2 cellular contexts compared by ENCODE assay signal in the genomic region with DNA sequence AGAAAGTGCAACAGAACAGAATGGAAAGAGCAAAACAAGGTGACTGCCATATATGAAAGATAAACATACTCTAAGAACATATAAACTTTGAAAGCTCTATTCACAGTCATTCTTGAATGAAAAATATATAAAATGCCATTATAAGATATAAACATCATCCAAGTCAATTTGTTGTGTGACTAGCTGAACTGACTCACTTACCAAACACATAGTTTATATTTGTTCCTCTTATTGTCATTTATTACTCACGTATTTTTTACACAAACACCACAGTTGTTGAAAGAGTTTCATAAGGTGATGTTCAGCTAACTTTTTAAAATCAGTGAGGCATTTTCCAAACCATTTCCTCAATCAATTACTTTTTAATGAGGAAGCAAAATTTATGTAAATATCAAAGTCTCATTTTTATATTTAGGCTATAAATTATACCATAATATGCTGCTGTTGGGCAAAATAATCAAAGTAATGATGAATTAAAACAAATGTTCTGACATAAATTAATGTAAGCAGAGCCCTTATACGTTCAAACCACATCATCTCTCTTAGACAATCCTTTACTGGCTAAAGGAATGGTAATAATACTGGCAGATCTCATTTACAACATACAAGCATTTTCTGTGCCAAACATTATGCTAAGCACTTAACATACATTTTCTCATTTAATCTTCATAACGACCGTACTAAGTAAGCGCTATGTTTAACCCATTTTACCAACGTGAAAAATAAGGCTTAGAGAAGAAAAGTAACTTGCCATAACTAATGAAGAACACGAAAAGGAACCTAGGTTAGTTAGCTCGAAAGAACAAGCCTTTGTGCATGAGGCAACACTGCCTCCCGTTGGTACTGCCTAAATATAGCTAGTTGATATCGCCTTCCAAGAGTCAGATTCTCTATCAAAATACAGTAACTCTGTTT.
TF ChIP-seq lines count a peak whose summit lies in the region.

No MANE protein-coding gene starts in this region.

TF ChIP-seq in IMR-90, 13 proteins besides CTCF, POLR2A, EP300 and RAD21 (continued from another document):
- no peak for TF ChIP-seq CHD1 (IDR thresholded peaks at IDR 0.05; ENCODE audit: low read depth, low read length)

TF ChIP-seq in liver, 16 proteins besides CTCF, POLR2A, EP300 and RAD21 (continued from another document):
- TF ChIP-seq, protein P1, sequence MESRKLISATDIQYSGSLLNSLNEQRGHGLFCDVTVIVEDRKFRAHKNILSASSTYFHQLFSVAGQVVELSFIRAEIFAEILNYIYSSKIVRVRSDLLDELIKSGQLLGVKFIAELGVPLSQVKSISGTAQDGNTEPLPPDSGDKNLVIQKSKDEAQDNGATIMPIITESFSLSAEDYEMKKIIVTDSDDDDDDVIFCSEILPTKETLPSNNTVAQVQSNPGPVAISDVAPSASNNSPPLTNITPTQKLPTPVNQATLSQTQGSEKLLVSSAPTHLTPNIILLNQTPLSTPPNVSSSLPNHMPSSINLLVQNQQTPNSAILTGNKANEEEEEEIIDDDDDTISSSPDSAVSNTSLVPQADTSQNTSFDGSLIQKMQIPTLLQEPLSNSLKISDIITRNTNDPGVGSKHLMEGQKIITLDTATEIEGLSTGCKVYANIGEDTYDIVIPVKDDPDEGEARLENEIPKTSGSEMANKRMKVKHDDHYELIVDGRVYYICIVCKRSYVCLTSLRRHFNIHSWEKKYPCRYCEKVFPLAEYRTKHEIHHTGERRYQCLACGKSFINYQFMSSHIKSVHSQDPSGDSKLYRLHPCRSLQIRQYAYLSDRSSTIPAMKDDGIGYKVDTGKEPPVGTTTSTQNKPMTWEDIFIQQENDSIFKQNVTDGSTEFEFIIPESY (IDR thresholded peaks at IDR 0.05), result no peak
- TF ChIP-seq YY1 (IDR thresholded peaks at IDR 0.05), result no peak
- TF ChIP-seq, protein P2, sequence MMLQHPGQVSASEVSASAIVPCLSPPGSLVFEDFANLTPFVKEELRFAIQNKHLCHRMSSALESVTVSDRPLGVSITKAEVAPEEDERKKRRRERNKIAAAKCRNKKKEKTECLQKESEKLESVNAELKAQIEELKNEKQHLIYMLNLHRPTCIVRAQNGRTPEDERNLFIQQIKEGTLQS (IDR thresholded peaks at IDR 0.05), result no peak
